Comparison of ENCODE assay signal across 1 cellular context in the genomic region with DNA sequence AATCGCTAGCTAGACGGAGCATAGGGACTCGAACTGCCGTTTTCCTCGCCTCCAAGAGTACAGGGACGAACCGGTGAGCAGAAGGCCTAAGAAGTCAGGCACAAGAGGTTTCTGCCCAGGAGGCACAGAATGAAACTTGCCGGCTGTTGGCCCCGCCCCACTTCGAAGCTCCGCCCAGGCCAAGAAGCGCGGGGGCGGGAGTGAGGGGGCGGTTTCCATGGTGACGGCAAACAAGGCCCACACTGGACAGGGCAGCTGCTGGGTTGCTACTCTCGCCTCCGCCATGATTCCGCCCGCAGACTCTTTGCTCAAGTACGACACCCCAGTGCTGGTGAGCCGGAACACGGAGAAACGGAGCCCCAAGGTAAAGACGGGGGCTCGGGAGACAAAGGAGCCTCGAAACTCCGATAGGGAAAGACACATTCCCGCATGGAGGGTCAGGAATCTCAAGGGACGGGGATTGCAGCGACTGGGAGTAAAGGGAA.
TF ChIP-seq lines count a peak whose summit lies in the region.

A gene (plus strand): TSS at position 229 of the 485 bp plus-strand sequence. CDS start 55 bp downstream, at position 284.

TF ChIP-seq in endothelial cell of umbilical vein, 7 proteins besides CTCF, POLR2A, EP300 and RAD21:
- TF ChIP-seq, protein P1, sequence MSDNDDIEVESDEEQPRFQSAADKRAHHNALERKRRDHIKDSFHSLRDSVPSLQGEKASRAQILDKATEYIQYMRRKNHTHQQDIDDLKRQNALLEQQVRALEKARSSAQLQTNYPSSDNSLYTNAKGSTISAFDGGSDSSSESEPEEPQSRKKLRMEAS (IDR thresholded peaks at IDR 0.05; ENCODE audit: insufficient read depth, insufficient read length), result peak; percentile 60
- TF ChIP-seq JUN (IDR thresholded peaks at IDR 0.05; ENCODE audit: borderline replicate concordance, insufficient read depth, insufficient read length, low read depth), result no peak
